In genomic region chr22:38832005-38832978, GRCh38 we compare ENCODE assay signal across 18 cellular contexts. TPM values are rescaled to one million over a fixed set of nuclear protein-coding genes. Genes with fewer than 3 reads are reported as not detected.
DNase-seq lines count a peak whose midpoint lies in the region; ATAC-seq, FAIRE-seq and TF ChIP-seq lines count a peak whose summit lies in the region.
"Had no signal": no experiment of that assay in that cellular context is flagged by ENCODE, and none has a peak within 500 bp of the region (broad histone marks: within the 10 kb centered on the region; RNA-seq: fewer than 3 reads in every experiment).

No MANE protein-coding gene starts in this region.

- H3K9ac ChIP-seq in BLaER1 treated with 17β-estradiol and CSF1 and Interleukin-3, amounts not matched to agents 10 nM and 100 nM, result peak overlapping the region in 7 of 11 experiments; percentile 15 to 50 (median 42); a peak in 9 of 22 replicates

- ATAC-seq in GM21381 (IDR thresholded peaks at IDR 0.05; ENCODE audit: unreplicated experiment) (no peak), GM21723 (IDR thresholded peaks at IDR 0.05; ENCODE audit: unreplicated experiment) (no peak)
- ATAC-seq: left cardiac atrium had no signal

- H3K27ac ChIP-seq in BLaER1 treated with 17β-estradiol and CSF1 and Interleukin-3, amounts not matched to agents 10 nM and 100 nM, result peak overlapping the region in 9 of 11 experiments; percentile 48 to 89 (median 83); a peak in 18 of 22 replicates
- H3K27ac ChIP-seq: colonic mucosa, PC-9, thoracic aorta had no signal

- peaks cover 0 to 4% (median 0%) of the 10 kb centered on the region in 11 experiments; a peak in 2 of 22 replicates for H3K36me3 ChIP-seq in BLaER1 treated with 17β-estradiol and CSF1 and Interleukin-3, amounts not matched to agents 10 nM and 100 nM
- H3K36me3 ChIP-seq in bronchial epithelial cell (ENCODE audit: control insufficient read depth, insufficient read depth, low read length), result no peaks in the 10 kb centered on the region
- H3K36me3 ChIP-seq: colonic mucosa had no signal

- H3K4me3 ChIP-seq in BLaER1 treated with 17β-estradiol and CSF1 and Interleukin-3, amounts not matched to agents 10 nM and 100 nM, result no peak overlapping the region
- H3K4me3 ChIP-seq in bronchial epithelial cell (ENCODE audit: low read depth, low read length), result no peak overlapping the region
- H3K4me3 ChIP-seq: colonic mucosa, PC-9, thoracic aorta had no signal

- H3K9me3 ChIP-seq in BLaER1 treated with 17β-estradiol and CSF1 and Interleukin-3, amounts not matched to agents 10 nM and 100 nM (replicated peaks in 1 of 11), result no peaks in the 10 kb centered on the region
- H3K9me3 ChIP-seq: colonic mucosa, thoracic aorta had no signal

- peaks cover 21 to 76% (median 58%) of the 10 kb centered on the region in 10 experiments for H3K4me1 ChIP-seq in BLaER1 treated with 17β-estradiol and CSF1 and Interleukin-3, amounts not matched to agents 10 nM and 100 nM
- H3K4me1 ChIP-seq: colonic mucosa had no signal

- TF ChIP-seq CTCF in bronchial epithelial cell (IDR thresholded peaks at IDR 0.05; ENCODE audit: insufficient read depth, low read length, severe bottlenecking), result no peak

- H3K4me2 ChIP-seq in BLaER1 treated with 17β-estradiol and CSF1 and Interleukin-3, amounts not matched to agents 10 nM and 100 nM, result peak overlapping the region in 10 of 11 experiments; percentile 62 to 87 (median 82); a peak in 18 of 22 replicates

- no peaks in the 10 kb centered on the region for H3K27me3 ChIP-seq in BLaER1 treated with 17β-estradiol and CSF1 and Interleukin-3, amounts not matched to agents 10 nM and 100 nM
- peaks cover 3% of the 10 kb centered on the region for H3K27me3 ChIP-seq in bronchial epithelial cell (ENCODE audit: control insufficient read depth, insufficient read depth, low read length)
- H3K27me3 ChIP-seq: colonic mucosa had no signal

- DNase-seq in NCI-H1436 treated with DMSO at 0.1 percent for 48 hours (lab: John Stamatoyannopoulos, UW), result peak; percentile 20
- no peak for DNase-seq in bronchial epithelial cell (ENCODE audit: low read depth)
- DNase-seq in occipital lobe (lab: John Stamatoyannopoulos, UW), result peak; percentile 79
- DNase-seq in HuH-7 (ENCODE audit: low spot score), result no peak
- no peak for DNase-seq in activated gamma-delta T cell treated with Interleukin-2 at 50 U/mL for 16 hours
- DNase-seq: activated gamma-delta T cell; amniotic stem cell; colonic mucosa; left cardiac atrium; NCI-H1048; NCI-H510A treated with DMSO at 0.1 percent for 48 hours; PC-9; stimulated activated CD4-positive, alpha-beta T cell treated with anti-CD3 and anti-CD28 coated beads, Interleukin-4, amount 100 ng/mL, for 24 hours had no signal

- peak; percentile 23 for FAIRE-seq in bronchial epithelial cell (lab: Jason Lieb, UNC)
- FAIRE-seq: H54 had no signal

- H4K20me1 ChIP-seq in BLaER1 treated with 17β-estradiol and CSF1 and Interleukin-3, amounts not matched to agents 10 nM and 100 nM, result peaks cover 0 to 10% (median 0%) of the 10 kb centered on the region in 11 experiments; a peak in 3 of 22 replicates

RNA-seq across cellular contexts. Expression of gene NPTXR, which starts 11.5 kb away (rescaled TPM):
- under 0.01 TPM in 2 replicates for total RNA-seq in bronchial epithelial cell
- 11.5 TPM for total RNA-seq in occipital lobe

RNA-seq across cellular contexts. Expression of gene DNAL4, which starts 38.3 kb away (rescaled TPM):
- total RNA-seq in bronchial epithelial cell (32.6 and 44.3 TPM in 2 replicates), occipital lobe (17.3 TPM)

RNA-seq across cellular contexts. Expression of gene CBX6, which starts 39.7 kb away (rescaled TPM):
- total RNA-seq in bronchial epithelial cell, result 6.8 and 8.4 TPM in 2 replicates
- total RNA-seq in occipital lobe, result 33.8 TPM

Comparison
In these comparisons a context has a peak if more than half of its experiments do, and no peak if none do; other contexts are left out.
1. DNase-seq: peak in NCI-H1436 treated with DMSO at 0.1 percent for 48 hours (single experiment) and occipital lobe (single experiment); none in bronchial epithelial cell (single experiment), HuH-7 (single experiment) and activated gamma-delta T cell treated with Interleukin-2 at 50 U/mL for 16 hours (single experiment).
2. RNA of gene NPTXR, which starts 11.5 kb away (total RNA-seq): 11.5 TPM in occipital lobe (single experiment); under 0.01 TPM in bronchial epithelial cell; every median in the first group is over 10 times any median in the second.